18 cellular contexts compared by ENCODE assay signal in genomic region chr12:8936735-8937134, GRCh38.
"Had no signal": no experiment of that assay in that cellular context is flagged by ENCODE, and none has a peak within 500 bp of the region (broad histone marks: within the 10 kb centered on the region; RNA-seq: fewer than 3 reads in every experiment).

No MANE protein-coding gene starts in this region.

- H3K27me3 Mint-ChIP-seq: effector memory CD8-positive, alpha-beta T cell; progenitor cell of endocrine pancreas had no signal

- H3K4me1 Mint-ChIP-seq: nephron had no signal

- ATAC-seq: effector memory CD8-positive, alpha-beta T cell; gastroesophageal sphincter; left lung; pancreas; right cardiac atrium had no signal

- H3K27ac Mint-ChIP-seq: nephron had no signal

- H3K4me3 Mint-ChIP-seq: effector memory CD8-positive, alpha-beta T cell; immature natural killer cell; nephron had no signal

- DNase-seq: effector memory CD8-positive, alpha-beta T cell; esophagus squamous epithelium; foreskin fibroblast; glutamatergic neuron; immature natural killer cell; left lung; mesenchymal stem cell; midbrain; occipital lobe; pancreas; right cardiac atrium; small intestine; stimulated activated CD4-positive, alpha-beta T cell treated with anti-CD3 and anti-CD28 coated beads, Interleukin-12 subunit alpha, Interleukin-12 subunit beta, amount 100 ng/mL, for 4 hours; stimulated activated naive CD4-positive, alpha-beta T cell treated with Interleukin-2 at 50 U/mL for 16 hours; trophoblast cell had no signal

- H3K9me3 Mint-ChIP-seq: effector memory CD8-positive, alpha-beta T cell; immature natural killer cell; nephron had no signal
